ENCODE assay signal across 1 cellular context in genomic region chr15:71706461-71707229, GRCh38.
TF ChIP-seq lines count a peak whose summit lies in the region.

No MANE protein-coding gene starts in this region.

TF ChIP-seq in SK-N-SH treated with all-trans-retinoic acid at 6 μM for 48 hours, 23 proteins besides CTCF, POLR2A, EP300 and RAD21 (continued from another document):
- TF ChIP-seq SNAI2 (CRISPR knock-in tag; IDR thresholded peaks at IDR 0.05) (0 out of 2 replicates have a peak, but pooled peaks have one; percentile 3), TOX (CRISPR knock-in tag; IDR thresholded peaks at IDR 0.05; ENCODE audit: borderline replicate concordance) (no peak), POU6F1 (CRISPR knock-in tag; IDR thresholded peaks at IDR 0.05; ENCODE audit: borderline replicate concordance, low read depth) (no peak), ARNTL (CRISPR knock-in tag; IDR thresholded peaks at IDR 0.05; ENCODE audit: borderline replicate concordance, low read depth) (no peak)
TF ChIP-seq in SK-N-SH treated with all-trans-retinoic acid at 6 μM for 48 hours: peak in this region for 2.
